In genomic region chr17:74156878-74157277, GRCh38 we compare ENCODE assay signal across 1 cellular context.
A peak's percentile ranks its signal among the peaks of the same experiment; 100 is the strongest.
TF ChIP-seq lines count a peak whose summit lies in the region.

No MANE protein-coding gene starts in this region.

TF ChIP-seq in HepG2, 621 proteins besides CTCF, POLR2A, EP300 and RAD21:
- no peak for TF ChIP-seq ZNF296 (CRISPR knock-in tag; conservative IDR thresholded peaks at IDR 0.05)
- peak; percentile 81 for TF ChIP-seq RAD51 (IDR thresholded peaks at IDR 0.05; ENCODE audit: borderline replicate concordance)
- no peak for TF ChIP-seq THRA (CRISPR knock-in tag; IDR thresholded peaks at IDR 0.05; ENCODE audit: borderline replicate concordance)
- TF ChIP-seq USF2 (IDR thresholded peaks at IDR 0.05; ENCODE audit: low read depth, low read length): peak; percentile 44; the same call in 1 of the 2 replicates
- TF ChIP-seq USF2 (CRISPR knock-in tag; IDR thresholded peaks at IDR 0.05; ENCODE audit: borderline replicate concordance): no peak
